35 cellular contexts compared by ENCODE assay signal in the genomic region with DNA sequence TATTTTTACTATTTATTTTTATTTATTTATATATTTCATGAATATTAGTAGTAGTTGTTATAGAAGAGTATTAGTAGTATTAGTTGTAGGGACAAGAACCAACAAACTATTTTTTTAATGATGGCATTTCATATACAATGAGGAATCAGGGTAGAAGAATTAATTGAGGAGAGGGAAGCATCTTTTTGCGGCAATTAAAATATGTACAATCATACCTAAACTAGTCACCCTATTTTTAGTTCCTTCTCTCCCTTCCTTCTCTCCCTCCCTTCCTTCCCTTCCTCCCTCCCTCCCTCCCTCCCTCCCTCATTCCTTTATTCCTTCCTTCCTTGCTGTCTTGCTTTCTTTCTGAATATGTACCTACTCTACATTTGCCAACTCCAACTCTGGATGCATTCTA.
"Had no signal": no experiment of that assay in that cellular context is flagged by ENCODE, and none has a peak within 500 bp of the region (broad histone marks: within the 10 kb centered on the region; RNA-seq: fewer than 3 reads in every experiment).

No MANE protein-coding gene starts in this region.

- H3K4me3 ChIP-seq: MG63 had no signal

- H3K9me3 ChIP-seq: MG63 had no signal

- DNase-seq: Karpas-422, Kasumi-1, MG63, MM.1S, MV-4-11, NCI-H1048, NCI-H1092, NCI-H1092 treated with DMSO at 0.1 percent for 48 hours, NCI-H1105, NCI-H1105 treated with DMSO at 0.1 percent for 48 hours, NCI-H1417, NCI-H1417 treated with DMSO at 0.1 percent for 48 hours, NCI-H1436, NCI-H1436 treated with DMSO at 0.1 percent for 48 hours, NCI-H146, NCI-H1694, NCI-H1694 treated with DMSO at 0.1 percent for 48 hours, NCI-H187, NCI-H187 treated with DMSO at 0.1 percent for 48 hours, NCI-H1930, NCI-H2029, NCI-H2029 treated with DMSO at 0.1 percent for 48 hours, NCI-H2081, NCI-H2081 treated with DMSO at 0.1 percent for 48 hours, NCI-H2107, NCI-H2171, NCI-H2171 treated with DMSO at 0.1 percent for 48 hours, NCI-H2227 treated with DMSO at 0.1 percent for 48 hours, NCI-H226, NCI-H345, NCI-H446, NCI-H446 treated with DMSO at 0.1 percent for 48 hours, NCI-H510A, NCI-H510A treated with DMSO at 0.1 percent for 48 hours, NCI-H524 had no signal

- H3K36me3 ChIP-seq: MG63 had no signal

- H3K27me3 ChIP-seq: MG63 had no signal
